In the genomic region with DNA sequence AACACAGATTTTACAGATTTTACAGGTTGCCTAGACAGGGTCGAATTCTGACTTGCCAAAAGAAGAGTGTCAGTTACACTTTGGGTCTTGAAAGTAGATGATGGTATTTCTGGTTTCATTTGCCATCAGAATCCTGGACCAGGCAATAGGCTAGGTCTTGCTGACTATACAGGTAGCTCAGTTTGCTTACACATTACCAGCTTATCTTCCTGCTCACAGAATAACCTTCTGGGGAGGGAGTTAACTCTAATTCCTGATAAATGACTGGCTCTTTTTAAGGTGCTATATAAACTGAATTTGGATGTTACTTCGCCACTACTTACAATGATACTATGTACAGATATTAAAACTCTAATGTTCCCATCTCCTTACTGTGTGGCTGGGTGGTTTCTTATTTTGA, we compare ENCODE assay signal across 19 cellular contexts. TPM values are rescaled to one million over a fixed set of nuclear protein-coding genes. Genes with fewer than 3 reads are reported as not detected.
DNase-seq lines count a peak whose midpoint lies in the region; ATAC-seq lines count a peak whose summit lies in the region.
"Had no signal": no experiment of that assay in that cellular context is flagged by ENCODE, and none has a peak within 500 bp of the region (broad histone marks: within the 10 kb centered on the region; RNA-seq: fewer than 3 reads in every experiment).

No MANE protein-coding gene starts in this region.

- H3K27me3 Mint-ChIP-seq in activated naive CD8-positive, alpha-beta T cell = no peaks in the 10 kb centered on the region
- no peaks in the 10 kb centered on the region for H3K27me3 Mint-ChIP-seq in activated naive CD8-positive, alpha-beta T cell treated with anti-CD3 and anti-CD28 coated beads for 36 hours
- H3K27me3 Mint-ChIP-seq in activated T-helper 2 cell treated with anti-CD3 and anti-CD28 coated beads, Interferon-gamma antibody, Interleukin-2, Interleukin-4, amounts not matched to agents 10 μg/mL and 5 μg/mL and 100 μg/mL, durations not matched to agents 14 hours and 24 hours and 36 hours (ENCODE audit: low read depth) = no peaks in the 10 kb centered on the region
- H3K27me3 Mint-ChIP-seq in activated T-helper 1 cell treated with anti-CD3 and anti-CD28 coated beads, Interleukin-12 subunit alpha, Interleukin-12 subunit beta, Interleukin-2, Interleukin-4 antibody, amounts not matched to agents 30 ng/mL and 10 ng/mL and 1 ng/mL, durations not matched to agents 14 hours and 24 hours and 36 hours (ENCODE audit: insufficient read depth) = no peaks in the 10 kb centered on the region

- ATAC-seq in esophagus mucosa = peak; percentile 21

- H3K27ac Mint-ChIP-seq in activated naive CD8-positive, alpha-beta T cell = peak overlapping the region; percentile 25
- H3K27ac Mint-ChIP-seq in activated naive CD8-positive, alpha-beta T cell treated with anti-CD3 and anti-CD28 coated beads for 36 hours = no peak overlapping the region
- H3K27ac Mint-ChIP-seq in activated T-helper 2 cell treated with anti-CD3 and anti-CD28 coated beads, Interferon-gamma antibody, Interleukin-2, Interleukin-4, amounts not matched to agents 10 μg/mL and 5 μg/mL and 100 μg/mL, durations not matched to agents 14 hours and 24 hours and 36 hours = peak overlapping the region; percentile 42
- no peak overlapping the region for H3K27ac Mint-ChIP-seq in activated T-helper 1 cell treated with anti-CD3 and anti-CD28 coated beads, Interleukin-12 subunit alpha, Interleukin-12 subunit beta, Interleukin-2, Interleukin-4 antibody, amounts not matched to agents 30 ng/mL and 10 ng/mL and 1 ng/mL, durations not matched to agents 14 hours and 24 hours and 36 hours
- H3K27ac Mint-ChIP-seq: CD14-positive monocyte, H9 had no signal

- no peaks in the 10 kb centered on the region for H3K9me3 Mint-ChIP-seq in activated naive CD8-positive, alpha-beta T cell (ENCODE audit: low read depth)
- H3K9me3 Mint-ChIP-seq in activated naive CD8-positive, alpha-beta T cell treated with anti-CD3 and anti-CD28 coated beads for 36 hours = no peaks in the 10 kb centered on the region
- no peaks in the 10 kb centered on the region for H3K9me3 Mint-ChIP-seq in activated T-helper 2 cell treated with anti-CD3 and anti-CD28 coated beads, Interferon-gamma antibody, Interleukin-2, Interleukin-4, amounts not matched to agents 10 μg/mL and 5 μg/mL and 100 μg/mL, durations not matched to agents 14 hours and 24 hours and 36 hours
- H3K9me3 Mint-ChIP-seq in activated T-helper 1 cell treated with anti-CD3 and anti-CD28 coated beads, Interleukin-12 subunit alpha, Interleukin-12 subunit beta, Interleukin-2, Interleukin-4 antibody, amounts not matched to agents 30 ng/mL and 10 ng/mL and 1 ng/mL, durations not matched to agents 14 hours and 24 hours and 36 hours = no peaks in the 10 kb centered on the region
- H3K9me3 Mint-ChIP-seq: CD14-positive monocyte, H9 had no signal

- peaks cover 2% of the 10 kb centered on the region for H3K36me3 Mint-ChIP-seq in activated naive CD8-positive, alpha-beta T cell
- H3K36me3 Mint-ChIP-seq in activated naive CD8-positive, alpha-beta T cell treated with anti-CD3 and anti-CD28 coated beads for 36 hours = peaks cover 7% of the 10 kb centered on the region
- H3K36me3 Mint-ChIP-seq in activated T-helper 2 cell treated with anti-CD3 and anti-CD28 coated beads, Interferon-gamma antibody, Interleukin-2, Interleukin-4, amounts not matched to agents 10 μg/mL and 5 μg/mL and 100 μg/mL, durations not matched to agents 14 hours and 24 hours and 36 hours (ENCODE audit: low read depth) = peaks cover 29% of the 10 kb centered on the region
- peaks cover 8% of the 10 kb centered on the region for H3K36me3 Mint-ChIP-seq in activated T-helper 1 cell treated with anti-CD3 and anti-CD28 coated beads, Interleukin-12 subunit alpha, Interleukin-12 subunit beta, Interleukin-2, Interleukin-4 antibody, amounts not matched to agents 30 ng/mL and 10 ng/mL and 1 ng/mL, durations not matched to agents 14 hours and 24 hours and 36 hours (ENCODE audit: low read depth)

- intact Hi-C loops in activated T-helper 2 cell treated with anti-CD3 and anti-CD28 coated beads, Interferon-gamma antibody, Interleukin-2, Interleukin-4, amounts not matched to agents 10 μg/mL and 5 μg/mL and 100 μg/mL, durations not matched to agents 14 hours and 24 hours and 36 hours (cut with micrococcal nuclease) = no loop called here
- intact Hi-C loops in activated T-helper 1 cell treated with anti-CD3 and anti-CD28 coated beads, Interleukin-12 subunit alpha, Interleukin-12 subunit beta, Interleukin-2, Interleukin-4 antibody, amounts not matched to agents 30 ng/mL and 10 ng/mL and 1 ng/mL, durations not matched to agents 14 hours and 24 hours and 36 hours (cut with micrococcal nuclease) = loop anchor here (10.0 kb wide), 1 partner anchor 50 kb away; no protein-coding TSS in a partner anchor

- H3K4me1 Mint-ChIP-seq in activated naive CD8-positive, alpha-beta T cell (ENCODE audit: low read depth) = peaks cover 66% of the 10 kb centered on the region
- H3K4me1 Mint-ChIP-seq in activated naive CD8-positive, alpha-beta T cell treated with anti-CD3 and anti-CD28 coated beads for 36 hours = peaks cover 61% of the 10 kb centered on the region
- peaks cover 62% of the 10 kb centered on the region for H3K4me1 Mint-ChIP-seq in activated T-helper 2 cell treated with anti-CD3 and anti-CD28 coated beads, Interferon-gamma antibody, Interleukin-2, Interleukin-4, amounts not matched to agents 10 μg/mL and 5 μg/mL and 100 μg/mL, durations not matched to agents 14 hours and 24 hours and 36 hours (ENCODE audit: low read depth)
- peaks cover 56% of the 10 kb centered on the region for H3K4me1 Mint-ChIP-seq in activated T-helper 1 cell treated with anti-CD3 and anti-CD28 coated beads, Interleukin-12 subunit alpha, Interleukin-12 subunit beta, Interleukin-2, Interleukin-4 antibody, amounts not matched to agents 30 ng/mL and 10 ng/mL and 1 ng/mL, durations not matched to agents 14 hours and 24 hours and 36 hours (ENCODE audit: low read depth)
- H3K4me1 Mint-ChIP-seq: H9 had no signal

- H3K4me3 Mint-ChIP-seq in activated naive CD8-positive, alpha-beta T cell = no peak overlapping the region
- no peak overlapping the region for H3K4me3 Mint-ChIP-seq in activated naive CD8-positive, alpha-beta T cell treated with anti-CD3 and anti-CD28 coated beads for 36 hours
- H3K4me3 Mint-ChIP-seq in activated T-helper 2 cell treated with anti-CD3 and anti-CD28 coated beads, Interferon-gamma antibody, Interleukin-2, Interleukin-4, amounts not matched to agents 10 μg/mL and 5 μg/mL and 100 μg/mL, durations not matched to agents 14 hours and 24 hours and 36 hours (ENCODE audit: low read depth) = no peak overlapping the region
- no peak overlapping the region for H3K4me3 Mint-ChIP-seq in activated T-helper 1 cell treated with anti-CD3 and anti-CD28 coated beads, Interleukin-12 subunit alpha, Interleukin-12 subunit beta, Interleukin-2, Interleukin-4 antibody, amounts not matched to agents 30 ng/mL and 10 ng/mL and 1 ng/mL, durations not matched to agents 14 hours and 24 hours and 36 hours
- H3K4me3 Mint-ChIP-seq: CD14-positive monocyte, H9 had no signal

- DNase-seq in activated naive CD8-positive, alpha-beta T cell treated with anti-CD3 and anti-CD28 coated beads for 36 hours = no peak
- DNase-seq in activated T-helper 2 cell treated with anti-CD3 and anti-CD28 coated beads, Interferon-gamma antibody, Interleukin-2, Interleukin-4, amounts not matched to agents 10 μg/mL and 5 μg/mL and 100 μg/mL, durations not matched to agents 14 hours and 24 hours and 36 hours (ENCODE audit: low spot score) = no peak
- DNase-seq in activated T-helper 1 cell treated with anti-CD3 and anti-CD28 coated beads, Interleukin-12 subunit alpha, Interleukin-12 subunit beta, Interleukin-2, Interleukin-4 antibody, amounts not matched to agents 30 ng/mL and 10 ng/mL and 1 ng/mL, durations not matched to agents 14 hours and 24 hours and 36 hours (ENCODE audit: low spot score) = no peak
- DNase-seq in HK-2 (ENCODE audit: unreplicated experiment) = no peak
- DNase-seq in stimulated activated CD4-positive, alpha-beta T cell treated with anti-CD3 and anti-CD28 coated beads, Interleukin-1b, Interleukin-23, amount 100 ng/mL, for 48 hours = no peak
- DNase-seq: ACHN, AML-193, DMS153, H9, IMR-90, Kasumi-1, NCI-H1105, NCI-H1694 treated with DMSO at 0.1 percent for 48 hours, NCI-H226, NCI-H524 treated with DMSO at 0.1 percent for 48 hours had no signal

RNA-seq across cellular contexts. Expression of a gene that starts 39.8 kb away (rescaled TPM):
- 10 to 100 TPM; 29.3 to 29.5 TPM for total RNA-seq in activated naive CD8-positive, alpha-beta T cell treated with anti-CD3 and anti-CD28 coated beads for 36 hours
- total RNA-seq in activated T-helper 2 cell treated with anti-CD3 and anti-CD28 coated beads, Interferon-gamma antibody, Interleukin-2, Interleukin-4, amounts not matched to agents 10 μg/mL and 5 μg/mL and 100 μg/mL, durations not matched to agents 14 hours and 24 hours and 36 hours = 47.9 and 49.2 TPM in 2 replicates
- total RNA-seq in esophagus mucosa = 24.0 TPM
- 46.7 TPM in 2 replicates for total RNA-seq in activated T-helper 1 cell treated with anti-CD3 and anti-CD28 coated beads, Interleukin-12 subunit alpha, Interleukin-12 subunit beta, Interleukin-2, Interleukin-4 antibody, amounts not matched to agents 30 ng/mL and 10 ng/mL and 1 ng/mL, durations not matched to agents 14 hours and 24 hours and 36 hours

RNA-seq across cellular contexts. Expression of a gene that starts 43.8 kb away (rescaled TPM):
- under 1 TPM in 1 of 2 experiments, not detected in 1; 0.31 TPM for total RNA-seq in activated naive CD8-positive, alpha-beta T cell treated with anti-CD3 and anti-CD28 coated beads for 36 hours
- total RNA-seq in activated T-helper 2 cell treated with anti-CD3 and anti-CD28 coated beads, Interferon-gamma antibody, Interleukin-2, Interleukin-4, amounts not matched to agents 10 μg/mL and 5 μg/mL and 100 μg/mL, durations not matched to agents 14 hours and 24 hours and 36 hours = 0.30 and 0.46 TPM in 2 replicates
- not detected for total RNA-seq in esophagus mucosa
- total RNA-seq in activated T-helper 1 cell treated with anti-CD3 and anti-CD28 coated beads, Interleukin-12 subunit alpha, Interleukin-12 subunit beta, Interleukin-2, Interleukin-4 antibody, amounts not matched to agents 30 ng/mL and 10 ng/mL and 1 ng/mL, durations not matched to agents 14 hours and 24 hours and 36 hours = 0.17 and 0.44 TPM in 2 replicates
- total RNA-seq: H9, HT1080, IMR-90 had no signal

RNA-seq across cellular contexts. Expression of a gene that starts 59.0 kb away (rescaled TPM):
- not detected for total RNA-seq in activated naive CD8-positive, alpha-beta T cell treated with anti-CD3 and anti-CD28 coated beads for 36 hours
- total RNA-seq in activated T-helper 2 cell treated with anti-CD3 and anti-CD28 coated beads, Interferon-gamma antibody, Interleukin-2, Interleukin-4, amounts not matched to agents 10 μg/mL and 5 μg/mL and 100 μg/mL, durations not matched to agents 14 hours and 24 hours and 36 hours = not detected in 2 replicates
- total RNA-seq in esophagus mucosa = not detected
- total RNA-seq in activated T-helper 1 cell treated with anti-CD3 and anti-CD28 coated beads, Interleukin-12 subunit alpha, Interleukin-12 subunit beta, Interleukin-2, Interleukin-4 antibody, amounts not matched to agents 30 ng/mL and 10 ng/mL and 1 ng/mL, durations not matched to agents 14 hours and 24 hours and 36 hours = 0.18 TPM in 1 of 2 replicates, not detected in the other
- total RNA-seq: H9, HT1080 had no signal

Comparison
In these comparisons a context has a peak if more than half of its experiments do, and no peak if none do; other contexts are left out.
1. H3K27ac Mint-ChIP-seq: peak in activated naive CD8-positive, alpha-beta T cell (single experiment) and activated T-helper 2 cell treated with anti-CD3 and anti-CD28 coated beads, Interferon-gamma antibody, Interleukin-2, Interleukin-4, amounts not matched to agents 10 μg/mL and 5 μg/mL and 100 μg/mL, durations not matched to agents 14 hours and 24 hours and 36 hours (single experiment); none in activated naive CD8-positive, alpha-beta T cell treated with anti-CD3 and anti-CD28 coated beads for 36 hours (single experiment) and activated T-helper 1 cell treated with anti-CD3 and anti-CD28 coated beads, Interleukin-12 subunit alpha, Interleukin-12 subunit beta, Interleukin-2, Interleukin-4 antibody, amounts not matched to agents 30 ng/mL and 10 ng/mL and 1 ng/mL, durations not matched to agents 14 hours and 24 hours and 36 hours (single experiment).